12 cellular contexts compared by ENCODE assay signal in genomic region chr17:80284631-80285030, GRCh38. TPM values are rescaled to one million over a fixed set of nuclear protein-coding genes. Genes with fewer than 3 reads are reported as not detected.
DNase-seq lines count a peak whose midpoint lies in the region; ATAC-seq and TF ChIP-seq lines count a peak whose summit lies in the region.
"Had no signal": no experiment of that assay in that cellular context is flagged by ENCODE, and none has a peak within 500 bp of the region (broad histone marks: within the 10 kb centered on the region; RNA-seq: fewer than 3 reads in every experiment).

No MANE protein-coding gene starts in this region.

- peaks cover 19 to 46% of the 10 kb centered on the region in 2 donors for H3K36me3 Mint-ChIP-seq in CD4-positive, alpha-beta memory T cell
- H3K36me3 Mint-ChIP-seq in H9 (ENCODE audit: insufficient read depth in 1 of 3, low read depth in 3 of 3) (peaks cover 9 to 23% (median 18%) of the 10 kb centered on the region in 3 experiments), immature natural killer cell (peaks cover 0 to 11% (median 8%) of the 10 kb centered on the region in 3 donors)

- H3K79me2 ChIP-seq in H9 (ENCODE audit: insufficient read depth, low read length) = no peaks in the 10 kb centered on the region

- H3K9me3 ChIP-seq in CD4-positive, alpha-beta memory T cell (ENCODE audit: control insufficient read depth in 1 of 2, low read length in 2 of 2) = no peaks in the 10 kb centered on the region
- H3K9me3 ChIP-seq in H9 (ENCODE audit: control insufficient read depth, low read depth, low read length) = no peaks in the 10 kb centered on the region
- H3K9me3 ChIP-seq: ascending aorta, left ventricle myocardium inferior, pancreas, stomach had no signal

- H3K4me1 Mint-ChIP-seq in CD4-positive, alpha-beta memory T cell = peaks cover 9 to 14% (median 12%) of the 10 kb centered on the region in 4 donors
- H3K4me1 Mint-ChIP-seq in H9 (peaks cover 7 to 16% of the 10 kb centered on the region in 2 experiments), immature natural killer cell (peaks cover 33 to 35% of the 10 kb centered on the region in 2 donors)

- H3K56ac ChIP-seq in H9 (ENCODE audit: insufficient read length, low read depth, low read length) = no peak overlapping the region

- ATAC-seq in SK-N-SH treated with all-trans-retinoic acid at 6 μM for 48 hours (peak; percentile 24; the same call in 2 of the 3 replicates), HG02840 (IDR thresholded peaks at IDR 0.05; ENCODE audit: low FRiP score, unreplicated experiment) (no peak), HG02642 (IDR thresholded peaks at IDR 0.05; ENCODE audit: poor library complexity, unreplicated experiment) (no peak), HG02970 (IDR thresholded peaks at IDR 0.05; ENCODE audit: low FRiP score, unreplicated experiment) (no peak)
- ATAC-seq: pancreas had no signal

- no peaks in the 10 kb centered on the region for H3K27me3 ChIP-seq in CD4-positive, alpha-beta memory T cell (ENCODE audit: insufficient read depth, low read length)
- no peaks in the 10 kb centered on the region for H3K27me3 ChIP-seq in H9 (ENCODE audit: insufficient read depth, low read length)
- H3K27me3 ChIP-seq: ascending aorta, pancreas, stomach had no signal

- no peak overlapping the region for H3K9ac ChIP-seq in H9 (ENCODE audit: extremely low read depth, insufficient read length, low read length)

- POLR2A ChIA-PET in CD4-positive, alpha-beta memory T cell (lab: Charles Lee; ENCODE audit: partially characterized antibody) = interaction anchor here (0.7 to 2.3 kb wide), 3 partner anchors 19 to 65 kb away, joined by 4 to 9 read pairs (median 6); partner anchors contain the start of gene RNF213

- no peak overlapping the region for H3K23ac ChIP-seq in H9 (ENCODE audit: insufficient read length, low read depth, low read length)

- H3K23me2 ChIP-seq in H9 (ENCODE audit: insufficient read length, low read depth, low read length, poor library complexity, severe bottlenecking) = no peaks in the 10 kb centered on the region

- no peak overlapping the region for H2AFZ ChIP-seq in H9 (ENCODE audit: low read length)

- H3K14ac ChIP-seq in H9 (ENCODE audit: insufficient read depth, low read length) = no peak overlapping the region

- DNase-seq in CD4-positive, alpha-beta memory T cell = no peak
- DNase-seq in H9 (peak; percentile 78), immature natural killer cell (no peak)
- DNase-seq: head of caudate nucleus, left ventricle myocardium inferior, pancreas, stomach had no signal

- no peaks in the 10 kb centered on the region for H3K9me3 Mint-ChIP-seq in CD4-positive, alpha-beta memory T cell
- H3K9me3 Mint-ChIP-seq in H9 = no peaks in the 10 kb centered on the region
- H3K9me3 Mint-ChIP-seq in immature natural killer cell = no peaks in the 10 kb centered on the region

- H3K4ac ChIP-seq in H9 (ENCODE audit: low read depth, low read length) = no peak overlapping the region

- H2BK15ac ChIP-seq in H9 (ENCODE audit: low read depth, low read length) = no peak overlapping the region

- H3K27ac ChIP-seq in CD4-positive, alpha-beta memory T cell (ENCODE audit: low read depth, low read length) = no peak overlapping the region
- no peak overlapping the region for H3K27ac ChIP-seq in H9 (ENCODE audit: insufficient read length, low read depth, low read length)
- H3K27ac ChIP-seq: ascending aorta, left ventricle myocardium inferior, pancreas, stomach had no signal

- peaks cover 48% of the 10 kb centered on the region for H3K36me3 ChIP-seq in CD4-positive, alpha-beta memory T cell (ENCODE audit: insufficient read depth, low read length)

- no peak overlapping the region for H2BK5ac ChIP-seq in H9 (ENCODE audit: insufficient read length, low read length)

- no peak overlapping the region for H3K4me2 ChIP-seq in H9 (ENCODE audit: insufficient read depth, insufficient read length, low read length)

- H2BK12ac ChIP-seq in H9 (ENCODE audit: insufficient read length, low read depth, low read length) = no peak overlapping the region

- H2BK20ac ChIP-seq in H9 (ENCODE audit: low read depth, low read length, poor library complexity, severe bottlenecking) = no peak overlapping the region

- H4K91ac ChIP-seq in H9 (ENCODE audit: insufficient read length, low read depth, low read length) = no peak overlapping the region

- intact Hi-C loops in CD4-positive, alpha-beta memory T cell (cut with micrococcal nuclease) = no loop called here

- no peak overlapping the region for H3K4me3 ChIP-seq in CD4-positive, alpha-beta memory T cell (ENCODE audit: low read length in 2 of 2)
- H3K4me3 ChIP-seq: ascending aorta, left ventricle myocardium inferior, pancreas, stomach had no signal

- WGBS in H9 (ENCODE audit: extremely low coverage, insufficient read length, low lambda C conversion rate) = no CpG with 5 or more reads among the region's 11 CpGs

- H2BK120ac ChIP-seq in H9 (ENCODE audit: low read depth, low read length, poor library complexity, severe bottlenecking) = no peak overlapping the region

- H3K4me1 ChIP-seq in CD4-positive, alpha-beta memory T cell (ENCODE audit: insufficient read depth, low read length) = no peaks in the 10 kb centered on the region
- no peaks in the 10 kb centered on the region for H3K4me1 ChIP-seq in H9 (ENCODE audit: insufficient read depth, low read length)
- H3K4me1 ChIP-seq: pancreas had no signal

- H3K27me3 Mint-ChIP-seq in CD4-positive, alpha-beta memory T cell = no peaks in the 10 kb centered on the region
- no peaks in the 10 kb centered on the region; the same call in 1 of the 2 replicates for H3K27me3 Mint-ChIP-seq in H9 (ENCODE audit: low read depth)
- H3K27me3 Mint-ChIP-seq in immature natural killer cell (ENCODE audit: low read depth in 3 of 3) = peaks cover 0 to 1% (median 0%) of the 10 kb centered on the region in 3 donors

- H3K79me1 ChIP-seq in H9 (ENCODE audit: insufficient read depth, low read depth, low read length, poor library complexity, severe bottlenecking) = no peaks in the 10 kb centered on the region

- no peak overlapping the region for H3T11ph ChIP-seq in H9 (ENCODE audit: low read length)

- CTCF ChIA-PET in CD4-positive, alpha-beta memory T cell (lab: Charles Lee; ENCODE audit: partially characterized antibody) = interaction anchor here (1.1 to 1.2 kb wide), 3 partner anchors 16 to 89 kb away, joined by 3 to 5 read pairs (median 3); no protein-coding TSS in a partner anchor

- H4K5ac ChIP-seq in H9 (ENCODE audit: insufficient read length, low read depth, low read length) = no peak overlapping the region

- no peak overlapping the region for H4K8ac ChIP-seq in H9 (replicated peaks; ENCODE audit: insufficient read length, low read depth, low read length)

- no peak overlapping the region for H3K18ac ChIP-seq in H9 (ENCODE audit: insufficient read length, low read depth, low read length)

- peak overlapping the region in 1 of 8 donors; percentile 43 for H3K4me3 Mint-ChIP-seq in CD4-positive, alpha-beta memory T cell
- H3K4me3 Mint-ChIP-seq in H9 (no peak overlapping the region), immature natural killer cell (peak overlapping the region in 1 of 5 donors; percentile 33)

- no peak overlapping the region for H2AK5ac ChIP-seq in H9 (ENCODE audit: insufficient read length, low read length)

- peak; percentile 71 for TF ChIP-seq CTCF in H9 (conservative IDR thresholded peaks at IDR 0.05)

- H4K20me1 ChIP-seq in H9 (ENCODE audit: control insufficient read depth, insufficient read depth, insufficient read length) = peaks cover 3% of the 10 kb centered on the region

- H3K27ac Mint-ChIP-seq in CD4-positive, alpha-beta memory T cell = peak overlapping the region in 4 of 7 donors; percentile 31 to 84 (median 62)
- H3K27ac Mint-ChIP-seq in H9 (peak overlapping the region in 2 of 3 experiments; percentile 48 to 65; a peak in 2 of 7 replicates), immature natural killer cell (peak overlapping the region; percentile 50 to 83 (median 68))

TF ChIP-seq in SK-N-SH treated with all-trans-retinoic acid at 6 μM for 48 hours, 23 proteins besides CTCF, POLR2A, EP300 and RAD21:
- no peak for TF ChIP-seq TOX (CRISPR knock-in tag; IDR thresholded peaks at IDR 0.05; ENCODE audit: borderline replicate concordance)

RNA-seq across cellular contexts. Expression of gene RNF213, which starts 24.0 kb away (rescaled TPM):
- 100 to 1,000 TPM; 367 to 399 TPM for total RNA-seq in CD4-positive, alpha-beta memory T cell
- 10 to 100 TPM; 11.2 to 67.9 TPM for polyA plus RNA-seq in CD4-positive, alpha-beta memory T cell
- total RNA-seq in H9 (2021) = 32.5 and 34.3 TPM in 2 replicates
- 100 to 1,000 TPM in 1 of 3 donors, 10 to 100 TPM in 2; 12.7 to 117 (median 25.9) TPM for polyA plus RNA-seq in immature natural killer cell

Comparison
In these comparisons a context has a peak if more than half of its experiments do, and no peak if none do; other contexts are left out.
1. RNA of gene RNF213, which starts 24.0 kb away (total RNA-seq): 367 to 399 TPM in CD4-positive, alpha-beta memory T cell; 32.5 to 34.3 TPM in H9; every median in the first group is over 10 times any median in the second.
2. Peak in every context shown above with its lines, with median percentiles within 50 percentile points of each other: H3K27ac Mint-ChIP-seq.